ENCODE assay signal across 8 cellular contexts in the genomic region with DNA sequence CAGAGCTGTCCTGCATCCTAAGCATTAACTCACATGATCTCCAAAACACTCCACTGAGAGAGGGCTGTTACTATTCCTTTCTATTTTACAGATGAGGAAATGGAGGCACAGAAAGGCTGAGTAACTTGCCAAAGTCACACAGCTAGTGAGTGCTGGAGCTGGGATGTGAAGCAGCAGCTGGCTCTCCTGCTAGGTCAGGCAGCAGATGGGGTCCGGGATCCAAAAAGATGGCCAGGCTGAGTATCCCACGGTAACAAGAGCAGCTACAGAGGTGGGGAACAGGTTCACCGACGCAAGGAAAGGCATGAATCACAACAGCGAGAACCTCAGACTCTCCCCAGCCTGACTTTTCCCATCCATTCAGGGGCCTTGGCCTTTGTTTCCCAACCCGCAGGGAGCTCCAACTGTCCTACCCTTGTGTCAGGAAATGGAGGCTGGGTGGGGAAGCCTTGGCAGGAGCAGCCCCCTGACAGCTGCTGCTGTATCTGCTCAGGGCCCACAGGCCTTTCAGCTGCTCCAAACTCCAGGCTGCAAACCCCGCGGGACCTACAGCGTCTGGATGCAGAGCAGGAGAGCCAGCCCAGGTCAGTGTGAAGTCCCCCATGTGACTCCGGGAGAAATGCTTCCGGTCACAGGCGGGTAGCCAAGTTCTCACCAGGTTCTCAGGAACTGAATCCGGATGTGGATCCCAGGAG. TPM values are rescaled to one million over a fixed set of nuclear protein-coding genes. Genes with fewer than 3 reads are reported as not detected.
A peak's percentile ranks its signal among the peaks of the same experiment; 100 is the strongest.
DNase-seq lines count a peak whose midpoint lies in the region; ATAC-seq and TF ChIP-seq lines count a peak whose summit lies in the region.
"Had no signal": no experiment of that assay in that cellular context is flagged by ENCODE, and none has a peak within 500 bp of the region (broad histone marks: within the 10 kb centered on the region; RNA-seq: fewer than 3 reads in every experiment).

No MANE protein-coding gene starts in this region.

- H3K4me3 ChIP-seq in upper lobe of left lung, result no peak overlapping the region

- H3K27ac ChIP-seq in upper lobe of left lung, result peak overlapping the region; percentile 63 to 79 (median 78)
- H3K27ac ChIP-seq: KMS-11 had no signal

- no peak overlapping the region for H3K4me3 Mint-ChIP-seq in chondrocyte (ENCODE audit: unreplicated experiment)
- no peak overlapping the region for H3K4me3 Mint-ChIP-seq in memory B cell
- no peak overlapping the region for H3K4me3 Mint-ChIP-seq in naive thymus-derived CD8-positive, alpha-beta T cell

- H3K27ac Mint-ChIP-seq in chondrocyte (ENCODE audit: unreplicated experiment) (peak overlapping the region; percentile 98), memory B cell (peak overlapping the region; percentile 17)
- no peak overlapping the region for H3K27ac Mint-ChIP-seq in naive thymus-derived CD8-positive, alpha-beta T cell

- H3K27me3 Mint-ChIP-seq in chondrocyte (ENCODE audit: low read depth) (no peaks in the 10 kb centered on the region), memory B cell (peaks cover 4% of the 10 kb centered on the region)
- no peaks in the 10 kb centered on the region for H3K27me3 Mint-ChIP-seq in naive thymus-derived CD8-positive, alpha-beta T cell

- no peak for TF ChIP-seq EP300 in upper lobe of left lung (IDR thresholded peaks at IDR 0.05)

- no peak for TF ChIP-seq POLR2A in upper lobe of left lung (IDR thresholded peaks at IDR 0.05)

- no peaks in the 10 kb centered on the region for H3K36me3 ChIP-seq in upper lobe of left lung

- H3K9me3 Mint-ChIP-seq in chondrocyte (ENCODE audit: low read depth) (no peaks in the 10 kb centered on the region), memory B cell (peaks cover 3% of the 10 kb centered on the region)
- peaks cover 0 to 2% (median 0%) of the 10 kb centered on the region in 9 donors for H3K9me3 Mint-ChIP-seq in naive thymus-derived CD8-positive, alpha-beta T cell

- TF ChIP-seq CTCF in chondrocyte (IDR thresholded peaks at IDR 0.05), result no peak
- TF ChIP-seq CTCF in upper lobe of left lung (IDR thresholded peaks at IDR 0.05), result no peak

- H3K4me1 ChIP-seq in upper lobe of left lung, result peaks cover 32 to 68% (median 44%) of the 10 kb centered on the region in 4 donors

- no peaks in the 10 kb centered on the region for H3K27me3 ChIP-seq in upper lobe of left lung

- H3K4me1 Mint-ChIP-seq in chondrocyte (ENCODE audit: low read depth) (peaks cover 97% of the 10 kb centered on the region), memory B cell (peaks cover 3% of the 10 kb centered on the region)
- peaks cover 2 to 15% (median 9%) of the 10 kb centered on the region in 4 donors for H3K4me1 Mint-ChIP-seq in naive thymus-derived CD8-positive, alpha-beta T cell

- ATAC-seq in memory B cell (ENCODE audit: low read depth), result no peak
- ATAC-seq in upper lobe of left lung (ENCODE audit: low FRiP score in 2 of 2), result peak; percentile 30 to 47
- no peak for ATAC-seq in naive thymus-derived CD8-positive, alpha-beta T cell
- no peak for ATAC-seq in GM21576 (IDR thresholded peaks at IDR 0.05; ENCODE audit: unreplicated experiment)

- DNase-seq in NCI-H2107 treated with DMSO at 0.1 percent for 48 hours (lab: John Stamatoyannopoulos, UW; ENCODE audit: unreplicated experiment) (peak; percentile 81), chondrocyte (ENCODE audit: low spot score) (no peak), memory B cell (ENCODE audit: low spot score in 2 of 2) (no peak), upper lobe of left lung (peak in 1 of 2 donors; percentile 44), GM19238 (ENCODE audit: insufficient read length, low spot score) (no peak)
- no peak for DNase-seq in naive thymus-derived CD8-positive, alpha-beta T cell

- 58 to 59% methylated on average over 9 to 13 of the region's 13 CpGs for WGBS in upper lobe of left lung, 2 donors

- H3K9me3 ChIP-seq in upper lobe of left lung, result no peaks in the 10 kb centered on the region

- H3K36me3 Mint-ChIP-seq in chondrocyte (ENCODE audit: low read depth), result peaks cover 9% of the 10 kb centered on the region
- H3K36me3 Mint-ChIP-seq in memory B cell, result no peaks in the 10 kb centered on the region
- H3K36me3 Mint-ChIP-seq in naive thymus-derived CD8-positive, alpha-beta T cell, result no peaks in the 10 kb centered on the region

- POLR2A ChIA-PET in naive thymus-derived CD8-positive, alpha-beta T cell (lab: Charles Lee), result no interaction called here

RNA-seq across cellular contexts. Expression of a gene that starts 29.5 kb away (rescaled TPM):
- total RNA-seq in chondrocyte, result 575 to 655 TPM (median 579 TPM) in 3 replicates
- 100 to 1,000 TPM in 5 of 6 donors, 10 to 100 TPM in 1; 50.3 to 162 (median 137) TPM for total RNA-seq in upper lobe of left lung
- total RNA-seq in naive thymus-derived CD8-positive, alpha-beta T cell, result 10 to 100 TPM in 1 of 2 experiments, 1 to 10 TPM in 1; 8.6 to 10.3 TPM
- polyA plus RNA-seq in naive thymus-derived CD8-positive, alpha-beta T cell, result 10 to 100 TPM in 1 of 3 donors, 1 to 10 TPM in 2; 2.3 to 10.8 (median 8.4) TPM

Comparison
In these comparisons a context has a peak if more than half of its experiments do, and no peak if none do; other contexts are left out.
1. H3K27ac Mint-ChIP-seq: peak in chondrocyte (single experiment) and memory B cell (single experiment); none in naive thymus-derived CD8-positive, alpha-beta T cell (0 of 10).
2. ATAC-seq: peak in upper lobe of left lung (2 of 2); none in memory B cell (single experiment), naive thymus-derived CD8-positive, alpha-beta T cell (0 of 2) and GM21576 (single experiment).
3. RNA of a gene that starts 29.5 kb away (total RNA-seq): 575 to 655 TPM in chondrocyte and 50.3 to 162 TPM in upper lobe of left lung; 8.6 to 10.3 TPM in naive thymus-derived CD8-positive, alpha-beta T cell; every median in the first group is over 4 times any median in the second.